ENCODE assay signal across 2 cellular contexts in the genomic region with DNA sequence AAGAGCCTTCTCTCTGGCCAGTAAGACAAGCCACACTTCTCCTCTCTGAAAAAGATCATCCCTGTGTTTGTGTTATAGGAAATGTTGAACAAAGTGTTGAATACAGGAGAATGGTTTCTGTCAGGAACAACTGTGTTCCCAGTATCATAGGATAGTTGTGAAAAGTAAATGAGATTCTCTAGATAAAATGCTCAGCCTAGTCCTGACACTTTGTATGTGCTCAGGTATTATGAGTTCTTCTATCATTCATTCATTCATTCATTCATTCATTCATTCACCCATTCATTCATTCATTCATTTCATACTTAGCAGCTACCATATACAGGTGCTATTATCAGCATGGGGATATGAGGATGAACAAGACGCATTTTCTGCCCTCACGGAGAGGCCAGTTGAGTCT.
TF ChIP-seq lines count a peak whose summit lies in the region.

No MANE protein-coding gene starts in this region.

TF ChIP-seq in HEK293, 187 proteins besides CTCF, POLR2A, EP300 and RAD21:
- no peak for TF ChIP-seq ZIC2 (tag by site-specific recombination; IDR thresholded peaks at IDR 0.05)
- no peak for TF ChIP-seq ZNF530 (tag by site-specific recombination; IDR thresholded peaks at IDR 0.05; ENCODE audit: low read depth)
- peak; percentile 82; the same call in 1 of the 2 replicates for TF ChIP-seq ZNF24 (tag by site-specific recombination; IDR thresholded peaks at IDR 0.05)
TF ChIP-seq in HEK293: peak in this region for 1.

TF ChIP-seq in K562, 482 proteins besides CTCF, POLR2A, EP300 and RAD21:
- TF ChIP-seq MBD2 (IDR thresholded peaks at IDR 0.05; ENCODE audit: borderline replicate concordance, low read depth) (no peak), SMAD1 (IDR thresholded peaks at IDR 0.05; ENCODE audit: low read depth, low read length, partially characterized antibody) (no peak), ZNF24 (IDR thresholded peaks at IDR 0.05) (peak; percentile 89)
